1 cellular context compared by ENCODE assay signal in the genomic region with DNA sequence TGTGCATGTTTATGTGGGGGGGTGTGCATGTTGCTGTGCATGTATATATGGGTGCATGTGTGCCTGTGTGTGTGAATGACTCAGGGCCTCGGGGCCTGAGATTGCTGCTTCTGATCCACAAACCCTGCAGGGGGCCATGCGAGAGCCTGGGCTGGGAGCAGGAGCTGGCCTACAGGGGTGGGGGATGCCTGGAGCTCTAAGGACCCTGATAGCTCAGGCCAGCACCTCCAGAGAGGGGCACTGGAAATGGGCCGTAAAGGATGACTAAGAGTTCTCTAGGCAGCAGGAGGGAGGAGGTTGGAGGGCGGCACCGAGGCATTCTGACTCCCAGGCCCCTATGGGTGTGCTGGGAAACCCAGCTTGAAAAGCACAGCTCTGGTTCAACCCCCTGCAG.
TF ChIP-seq lines count a peak whose summit lies in the region.

No MANE protein-coding gene starts in this region.

TF ChIP-seq in IMR-90, 13 proteins besides CTCF, POLR2A, EP300 and RAD21:
- no peak for TF ChIP-seq CEBPB (IDR thresholded peaks at IDR 0.05; ENCODE audit: low read depth, low read length)
- TF ChIP-seq, protein P1, sequence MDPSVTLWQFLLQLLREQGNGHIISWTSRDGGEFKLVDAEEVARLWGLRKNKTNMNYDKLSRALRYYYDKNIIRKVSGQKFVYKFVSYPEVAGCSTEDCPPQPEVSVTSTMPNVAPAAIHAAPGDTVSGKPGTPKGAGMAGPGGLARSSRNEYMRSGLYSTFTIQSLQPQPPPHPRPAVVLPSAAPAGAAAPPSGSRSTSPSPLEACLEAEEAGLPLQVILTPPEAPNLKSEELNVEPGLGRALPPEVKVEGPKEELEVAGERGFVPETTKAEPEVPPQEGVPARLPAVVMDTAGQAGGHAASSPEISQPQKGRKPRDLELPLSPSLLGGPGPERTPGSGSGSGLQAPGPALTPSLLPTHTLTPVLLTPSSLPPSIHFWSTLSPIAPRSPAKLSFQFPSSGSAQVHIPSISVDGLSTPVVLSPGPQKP (IDR thresholded peaks at IDR 0.05; ENCODE audit: borderline replicate concordance, low read depth, low read length) = no peak
- TF ChIP-seq MXI1 (IDR thresholded peaks at IDR 0.05; ENCODE audit: borderline replicate concordance, low read depth, low read length) = no peak
- TF ChIP-seq FOS (IDR thresholded peaks at IDR 0.05; ENCODE audit: low read depth, low read length) = no peak
- TF ChIP-seq, protein P2, sequence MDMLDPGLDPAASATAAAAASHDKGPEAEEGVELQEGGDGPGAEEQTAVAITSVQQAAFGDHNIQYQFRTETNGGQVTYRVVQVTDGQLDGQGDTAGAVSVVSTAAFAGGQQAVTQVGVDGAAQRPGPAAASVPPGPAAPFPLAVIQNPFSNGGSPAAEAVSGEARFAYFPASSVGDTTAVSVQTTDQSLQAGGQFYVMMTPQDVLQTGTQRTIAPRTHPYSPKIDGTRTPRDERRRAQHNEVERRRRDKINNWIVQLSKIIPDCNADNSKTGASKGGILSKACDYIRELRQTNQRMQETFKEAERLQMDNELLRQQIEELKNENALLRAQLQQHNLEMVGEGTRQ (IDR thresholded peaks at IDR 0.05; ENCODE audit: low read depth, low read length) = no peak
- no peak for TF ChIP-seq NFE2L2 (IDR thresholded peaks at IDR 0.05; ENCODE audit: low read depth, low read length)
- TF ChIP-seq RFX5 (IDR thresholded peaks at IDR 0.05; ENCODE audit: low read depth, low read length) = no peak
- no peak for TF ChIP-seq CHD1 (IDR thresholded peaks at IDR 0.05; ENCODE audit: low read depth, low read length)
- TF ChIP-seq MAFK (IDR thresholded peaks at IDR 0.05; ENCODE audit: low read depth, low read length) = no peak
- TF ChIP-seq BHLHE40 (IDR thresholded peaks at IDR 0.05; ENCODE audit: low read depth, low read length) = no peak
- no peak for TF ChIP-seq MAZ (IDR thresholded peaks at IDR 0.05; ENCODE audit: borderline replicate concordance, low read depth, low read length)
- TF ChIP-seq SMC3 (IDR thresholded peaks at IDR 0.05; ENCODE audit: low read depth, low read length) = no peak
- TF ChIP-seq RCOR1 (IDR thresholded peaks at IDR 0.05; ENCODE audit: insufficient replicate concordance, low read length) = no peak
